9 cellular contexts compared by ENCODE assay signal in the genomic region with DNA sequence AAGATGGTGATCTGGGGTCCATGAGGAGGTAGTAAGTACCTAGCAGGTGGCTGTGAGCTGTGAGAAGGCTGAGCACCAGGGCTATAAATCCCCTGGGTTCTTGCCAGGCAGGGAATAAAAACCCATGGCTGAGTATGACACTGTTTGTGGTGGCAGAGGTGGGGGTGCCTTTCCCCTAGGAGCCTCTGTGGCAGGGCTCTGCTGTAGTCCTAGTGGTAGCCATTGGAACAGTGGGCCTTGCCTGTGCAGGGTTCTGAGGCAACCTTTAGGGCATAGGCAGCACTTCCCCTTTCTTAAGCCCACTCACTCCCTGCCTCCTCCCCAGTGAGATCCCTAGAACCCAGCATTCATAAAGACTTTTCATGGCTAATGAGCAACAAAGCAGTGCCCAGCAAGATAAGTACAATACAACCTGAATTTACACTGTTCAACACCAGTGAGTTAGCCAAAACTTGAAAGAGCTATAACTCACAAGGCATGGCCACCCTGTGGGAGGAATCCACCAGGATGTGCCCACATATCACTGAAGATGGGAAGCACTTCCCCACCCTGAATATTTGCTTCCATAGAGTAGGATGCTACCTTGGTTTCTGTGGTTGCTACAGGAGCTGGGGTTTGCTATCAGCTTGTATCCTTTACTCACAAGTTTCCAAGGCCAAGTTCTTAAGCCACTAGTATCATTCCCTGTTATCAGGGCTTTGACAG.
A peak's percentile ranks its signal among the peaks of the same experiment; 100 is the strongest.
DNase-seq lines count a peak whose midpoint lies in the region; ATAC-seq and TF ChIP-seq lines count a peak whose summit lies in the region.
"Had no signal": no experiment of that assay in that cellular context is flagged by ENCODE, and none has a peak within 500 bp of the region (broad histone marks: within the 10 kb centered on the region; RNA-seq: fewer than 3 reads in every experiment).

No MANE protein-coding gene starts in this region.

- no peaks in the 10 kb centered on the region for H3K9me3 ChIP-seq in H9 (ENCODE audit: control insufficient read depth, low read depth, low read length)
- no peaks in the 10 kb centered on the region for H3K9me3 ChIP-seq in mesenchymal stem cell (ENCODE audit: control insufficient read depth, low read length)
- no peaks in the 10 kb centered on the region for H3K9me3 ChIP-seq in prostate gland
- H3K9me3 ChIP-seq: thoracic aorta had no signal

- H2AK5ac ChIP-seq in H9 (ENCODE audit: insufficient read length, low read length): no peak overlapping the region
- peak overlapping the region; percentile 72 for H2AK5ac ChIP-seq in mesenchymal stem cell (ENCODE audit: low read length, severe bottlenecking)

- H3K27me3 ChIP-seq in H9 (ENCODE audit: insufficient read depth, low read length) (no peaks in the 10 kb centered on the region), mesenchymal stem cell (ENCODE audit: control insufficient read depth in 1 of 2, insufficient read depth in 1 of 2, low read length in 2 of 2) (no peaks in the 10 kb centered on the region), prostate gland (replicated peaks; ENCODE audit: insufficient read depth) (no peaks in the 10 kb centered on the region)

- no peak overlapping the region for H3K14ac ChIP-seq in H9 (ENCODE audit: insufficient read depth, low read length)
- peak overlapping the region in 1 of 2 experiments; percentile 88 for H3K14ac ChIP-seq in mesenchymal stem cell (ENCODE audit: low read length in 2 of 2)

- H2BK20ac ChIP-seq in H9 (ENCODE audit: low read depth, low read length, poor library complexity, severe bottlenecking): no peak overlapping the region

- H3K79me1 ChIP-seq in H9 (ENCODE audit: insufficient read depth, low read depth, low read length, poor library complexity, severe bottlenecking) (no peaks in the 10 kb centered on the region), mesenchymal stem cell (replicated peaks; ENCODE audit: low read length, poor library complexity, severe bottlenecking) (peaks cover 2% of the 10 kb centered on the region)

- H3K79me2 ChIP-seq in H9 (ENCODE audit: insufficient read depth, low read length): no peaks in the 10 kb centered on the region

- no peak overlapping the region for H3T11ph ChIP-seq in H9 (ENCODE audit: low read length)

- DNase-seq in H9 (peak; percentile 28), NCI-H1105 treated with DMSO at 0.1 percent for 48 hours (lab: John Stamatoyannopoulos, UW) (peak; percentile 24), mesenchymal stem cell (no peak), prostate gland (ENCODE audit: low spot score) (no peak)
- no peak for DNase-seq in activated naive CD4-positive, alpha-beta T cell treated with Interleukin-2 at 50 U/mL for 16 hours
- no peak for DNase-seq in activated CD8-positive, alpha-beta memory T cell treated with anti-CD3 and anti-CD28 coated beads, Interleukin-2, amount 50 U/mL, for 4 hours

- no peak overlapping the region for H3K18ac ChIP-seq in H9 (ENCODE audit: insufficient read length, low read depth, low read length)
- peak overlapping the region; percentile 94 to 98 for H3K18ac ChIP-seq in mesenchymal stem cell (ENCODE audit: low read depth in 1 of 2, low read length in 2 of 2)

- no peaks in the 10 kb centered on the region for H3K36me3 Mint-ChIP-seq in H9 (ENCODE audit: insufficient read depth in 1 of 3, low read depth in 3 of 3)

- peak overlapping the region in 1 of 3 experiments; percentile 68; a peak in 3 of 7 replicates for H3K27ac Mint-ChIP-seq in H9

- H3K27me3 Mint-ChIP-seq in H9 (ENCODE audit: low read depth): no peaks in the 10 kb centered on the region

- no peak overlapping the region for H2AFZ ChIP-seq in H9 (ENCODE audit: low read length)
- peak overlapping the region; percentile 42 for H2AFZ ChIP-seq in mesenchymal stem cell (ENCODE audit: low read depth, low read length)

- H3K27ac ChIP-seq in H9 (ENCODE audit: insufficient read length, low read depth, low read length) (no peak overlapping the region), mesenchymal stem cell (ENCODE audit: low read length, poor library complexity, severe bottlenecking) (peak overlapping the region; percentile 98), prostate gland (no peak overlapping the region)
- H3K27ac ChIP-seq: thoracic aorta had no signal

- H4K20me1 ChIP-seq in H9 (ENCODE audit: control insufficient read depth, insufficient read depth, insufficient read length): no peaks in the 10 kb centered on the region

- H3K4ac ChIP-seq in H9 (ENCODE audit: low read depth, low read length): no peak overlapping the region
- peak overlapping the region; percentile 79 to 97 for H3K4ac ChIP-seq in mesenchymal stem cell (ENCODE audit: low read depth in 1 of 2, low read length in 2 of 2)

- H3K23me2 ChIP-seq in H9 (ENCODE audit: insufficient read length, low read depth, low read length, poor library complexity, severe bottlenecking): no peaks in the 10 kb centered on the region

- H3K36me3 ChIP-seq in mesenchymal stem cell (ENCODE audit: control insufficient read depth in 1 of 2, insufficient read depth in 2 of 2, low read depth in 1 of 2, low read length in 2 of 2) (no peaks in the 10 kb centered on the region), prostate gland (no peaks in the 10 kb centered on the region)
- H3K36me3 ChIP-seq: thoracic aorta had no signal

- H3K4me1 ChIP-seq in H9 (ENCODE audit: insufficient read depth, low read length) (no peaks in the 10 kb centered on the region), mesenchymal stem cell (ENCODE audit: control insufficient read depth, insufficient read depth, low read depth, low read length) (peaks cover 9% of the 10 kb centered on the region), prostate gland (replicated peaks) (no peaks in the 10 kb centered on the region)

- ATAC-seq in GM18858 (IDR thresholded peaks at IDR 0.05; ENCODE audit: unreplicated experiment) (peak; percentile 36), HG02840 (IDR thresholded peaks at IDR 0.05; ENCODE audit: low FRiP score, unreplicated experiment) (no peak)

- no peak for TF ChIP-seq POLR2A in prostate gland (IDR thresholded peaks at IDR 0.05)

- H3K4me3 Mint-ChIP-seq in H9: no peak overlapping the region

- H3K4me3 ChIP-seq in mesenchymal stem cell (ENCODE audit: insufficient read depth in 1 of 2, low read depth in 1 of 2, low read length in 2 of 2): no peak overlapping the region
- H3K4me3 ChIP-seq in prostate gland: no peak overlapping the region
- H3K4me3 ChIP-seq: thoracic aorta had no signal

- H4K91ac ChIP-seq in H9 (ENCODE audit: insufficient read length, low read depth, low read length): no peak overlapping the region
- peak overlapping the region; percentile 100 for H4K91ac ChIP-seq in mesenchymal stem cell (ENCODE audit: low read length)

- H3K4me2 ChIP-seq in H9 (ENCODE audit: insufficient read depth, insufficient read length, low read length): no peak overlapping the region
- no peak overlapping the region for H3K4me2 ChIP-seq in mesenchymal stem cell (ENCODE audit: low read length, poor library complexity, severe bottlenecking)

- no peak overlapping the region for H4K8ac ChIP-seq in H9 (replicated peaks; ENCODE audit: insufficient read length, low read depth, low read length)
- peak overlapping the region; percentile 98 for H4K8ac ChIP-seq in mesenchymal stem cell (ENCODE audit: low read length)

- no peak overlapping the region for H2BK15ac ChIP-seq in H9 (ENCODE audit: low read depth, low read length)
- H2BK15ac ChIP-seq in mesenchymal stem cell (ENCODE audit: low read depth, poor library complexity, severe bottlenecking): peak overlapping the region; percentile 70

- H2BK12ac ChIP-seq in H9 (ENCODE audit: insufficient read length, low read depth, low read length) (no peak overlapping the region), mesenchymal stem cell (ENCODE audit: low read length in 2 of 2) (peak overlapping the region; percentile 90 to 99)

- intact Hi-C loops in prostate gland (cut with DNase I): no loop called here

- peaks cover 6 to 12% of the 10 kb centered on the region in 2 experiments for H3K4me1 Mint-ChIP-seq in H9

- H3K23ac ChIP-seq in H9 (ENCODE audit: insufficient read length, low read depth, low read length) (no peak overlapping the region), mesenchymal stem cell (ENCODE audit: low read length in 2 of 2) (peak overlapping the region in 1 of 2 experiments; percentile 2)

- no peak overlapping the region for H2BK120ac ChIP-seq in H9 (ENCODE audit: low read depth, low read length, poor library complexity, severe bottlenecking)
- peak overlapping the region; percentile 98 for H2BK120ac ChIP-seq in mesenchymal stem cell (ENCODE audit: low read depth, low read length)

- H3K56ac ChIP-seq in H9 (ENCODE audit: insufficient read length, low read depth, low read length): no peak overlapping the region

- H2BK5ac ChIP-seq in H9 (ENCODE audit: insufficient read length, low read length) (no peak overlapping the region), mesenchymal stem cell (ENCODE audit: low read depth, low read length, poor library complexity, severe bottlenecking) (peak overlapping the region; percentile 39)

- H4K5ac ChIP-seq in H9 (ENCODE audit: insufficient read length, low read depth, low read length): no peak overlapping the region

- no peaks in the 10 kb centered on the region for H3K9me3 Mint-ChIP-seq in H9

- H3K9ac ChIP-seq in H9 (ENCODE audit: extremely low read depth, insufficient read length, low read length) (no peak overlapping the region), mesenchymal stem cell (ENCODE audit: low read length) (no peak overlapping the region)

- peak; percentile 26; the same call in 1 of the 3 replicates for TF ChIP-seq CTCF in H9 (conservative IDR thresholded peaks at IDR 0.05)
- no peak for TF ChIP-seq CTCF in prostate gland (IDR thresholded peaks at IDR 0.05)

Comparison
In these comparisons a context has a peak if more than half of its experiments do, and no peak if none do; other contexts are left out.
1. DNase-seq: peak in H9 (single experiment) and NCI-H1105 treated with DMSO at 0.1 percent for 48 hours (single experiment); none in mesenchymal stem cell (single experiment), activated naive CD4-positive, alpha-beta T cell treated with Interleukin-2 at 50 U/mL for 16 hours (single experiment), activated CD8-positive, alpha-beta memory T cell treated with anti-CD3 and anti-CD28 coated beads, Interleukin-2, amount 50 U/mL, for 4 hours (single experiment) and prostate gland (single experiment).